Comparison of ENCODE assay signal across 15 cellular contexts in genomic region chr6:157657754-157658153, GRCh38.
A peak's percentile ranks its signal among the peaks of the same experiment; 100 is the strongest.
DNase-seq lines count a peak whose midpoint lies in the region; ATAC-seq and TF ChIP-seq lines count a peak whose summit lies in the region.
"Had no signal": no experiment of that assay in that cellular context is flagged by ENCODE, and none has a peak within 500 bp of the region (broad histone marks: within the 10 kb centered on the region; RNA-seq: fewer than 3 reads in every experiment).

No MANE protein-coding gene starts in this region.

- no peak overlapping the region for H3K4me3 Mint-ChIP-seq in T-cell
- H3K4me3 Mint-ChIP-seq: CD14-positive monocyte; CD4-positive, alpha-beta memory T cell; H9; IgD-negative memory B cell had no signal

- ATAC-seq in T-cell (replicated peaks in 1 of 4) = no peak
- ATAC-seq: A549 had no signal

- no peaks in the 10 kb centered on the region for H3K27me3 Mint-ChIP-seq in T-cell
- H3K27me3 Mint-ChIP-seq: CD4-positive, alpha-beta memory T cell; IgD-negative memory B cell had no signal

- no peak overlapping the region for H3K4me3 ChIP-seq in BLaER1
- H3K4me3 ChIP-seq in hepatocyte = no peak overlapping the region
- H3K4me3 ChIP-seq: A549 had no signal

- no peaks in the 10 kb centered on the region for H3K79me2 ChIP-seq in hepatocyte

- H3K27ac ChIP-seq in BLaER1 (no peak overlapping the region), hepatocyte (peak overlapping the region; percentile 18)
- H3K27ac ChIP-seq: 22Rv1, A549 had no signal

- H3K9me3 Mint-ChIP-seq in T-cell = no peaks in the 10 kb centered on the region
- H3K9me3 Mint-ChIP-seq: CD14-positive monocyte; CD4-positive, alpha-beta memory T cell; H9; IgD-negative memory B cell had no signal

- no peaks in the 10 kb centered on the region for H3K36me3 ChIP-seq in BLaER1
- no peaks in the 10 kb centered on the region for H3K36me3 ChIP-seq in hepatocyte (replicated peaks; ENCODE audit: insufficient read depth, low read depth)

- H3K9ac ChIP-seq in BLaER1 = no peak overlapping the region

- DNase-seq in DMS 273 (lab: John Stamatoyannopoulos, UW; ENCODE audit: unreplicated experiment) (peak; percentile 15), DMS 273 treated with DMSO at 0.1 percent for 48 hours (lab: John Stamatoyannopoulos, UW) (no peak), NCI-H82 (lab: John Stamatoyannopoulos, UW) (peak; percentile 93), hepatocyte (ENCODE audit: low spot score) (no peak), mucosa of gallbladder (ENCODE audit: low spot score) (no peak), T-cell (no peak), NCI-H187 treated with DMSO at 0.1 percent for 48 hours (lab: John Stamatoyannopoulos, UW) (no peak)
- DNase-seq: AML-193; CD4-positive, alpha-beta memory T cell; H9 had no signal

- peaks cover 0 to 1% (median 0%) of the 10 kb centered on the region in 3 donors for H3K4me1 Mint-ChIP-seq in T-cell
- H3K4me1 Mint-ChIP-seq: CD14-positive monocyte; CD4-positive, alpha-beta memory T cell; IgD-negative memory B cell had no signal

- no peak overlapping the region for H3K27ac Mint-ChIP-seq in T-cell
- H3K27ac Mint-ChIP-seq: CD4-positive, alpha-beta memory T cell; H9 had no signal

- no peaks in the 10 kb centered on the region for H3K27me3 ChIP-seq in BLaER1
- H3K27me3 ChIP-seq in hepatocyte = no peaks in the 10 kb centered on the region

- H3K4me2 ChIP-seq in BLaER1 = 0 out of 2 replicates have a peak overlapping the region, but pooled peaks have one; percentile 8
- H3K4me2 ChIP-seq in hepatocyte = no peak overlapping the region
- H3K4me2 ChIP-seq: A549 had no signal

- peaks cover 33% of the 10 kb centered on the region for H3K4me1 ChIP-seq in BLaER1
- no peaks in the 10 kb centered on the region for H3K4me1 ChIP-seq in hepatocyte (ENCODE audit: insufficient read depth)
- H3K4me1 ChIP-seq: A549 had no signal

- H4K20me1 ChIP-seq in BLaER1 = no peaks in the 10 kb centered on the region
- H4K20me1 ChIP-seq in hepatocyte (ENCODE audit: insufficient read depth, poor library complexity, severe bottlenecking) = no peaks in the 10 kb centered on the region

- CTCF ChIA-PET in T-cell (lab: Charles Lee) = no interaction called here

- no peaks in the 10 kb centered on the region for H3K9me2 ChIP-seq in hepatocyte (replicated peaks; ENCODE audit: insufficient read depth)

- no peak overlapping the region for H2AFZ ChIP-seq in hepatocyte

- H3K9me3 ChIP-seq in BLaER1 (no peaks in the 10 kb centered on the region), hepatocyte (ENCODE audit: low read depth) (no peaks in the 10 kb centered on the region)
- H3K9me3 ChIP-seq: A549 had no signal

- TF ChIP-seq CTCF in hepatocyte (IDR thresholded peaks at IDR 0.05; ENCODE audit: poor library complexity) = no peak

- 89% methylated on average over 5 of the region's 5 CpGs for WGBS in hepatocyte (ENCODE audit: low lambda C conversion rate, missing lambda C conversion rate)

- peaks cover 4% of the 10 kb centered on the region for H3K36me3 Mint-ChIP-seq in T-cell
- H3K36me3 Mint-ChIP-seq: CD4-positive, alpha-beta memory T cell had no signal

- POLR2A ChIA-PET in T-cell (lab: Charles Lee) = interaction anchor here in 1 of 2 donors (0.5 kb wide), 1 partner anchor 215 kb away, joined by 4 read pairs; no protein-coding TSS in a partner anchor

Comparison
In these comparisons a context has a peak if more than half of its experiments do, and no peak if none do; other contexts are left out.
1. DNase-seq: peak in DMS 273 (single experiment) and NCI-H82 (single experiment); none in DMS 273 treated with DMSO at 0.1 percent for 48 hours (single experiment), hepatocyte (single experiment), mucosa of gallbladder (single experiment), T-cell (0 of 34) and NCI-H187 treated with DMSO at 0.1 percent for 48 hours (single experiment).